2 cellular contexts compared by ENCODE assay signal in the genomic region with DNA sequence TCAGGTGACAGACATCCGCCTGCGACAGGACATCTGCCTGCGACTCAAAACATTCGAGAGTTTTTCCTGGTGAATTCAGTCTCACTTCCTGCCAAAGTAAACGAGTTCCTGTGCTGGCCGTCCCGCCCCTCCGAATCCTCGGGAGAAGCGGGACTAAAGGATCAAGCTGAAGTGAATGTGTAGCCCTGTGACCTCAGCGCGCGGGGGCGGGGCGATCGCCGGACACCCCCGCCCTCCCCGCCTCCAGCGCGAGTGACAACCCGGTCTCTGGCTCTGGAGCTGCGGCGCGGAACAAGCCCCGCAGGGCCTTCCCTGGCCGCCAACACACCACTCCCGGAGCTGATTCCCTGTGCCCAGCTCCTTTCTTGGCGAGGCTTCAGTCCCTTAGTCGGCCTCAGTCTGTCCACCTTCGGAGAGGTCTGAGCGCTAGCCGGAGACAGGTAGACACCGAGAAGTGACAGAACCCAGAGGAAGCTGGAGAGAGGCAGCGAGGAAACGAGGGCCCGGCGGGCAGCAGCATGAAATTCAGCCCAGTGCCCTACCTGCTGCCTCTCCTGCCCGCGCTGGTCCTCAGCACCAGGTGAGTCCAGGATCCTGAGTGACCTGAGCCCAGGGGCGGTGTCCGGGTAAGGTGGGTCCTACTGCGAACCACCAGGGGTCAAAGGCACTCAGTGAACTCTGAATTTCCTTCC.
TF ChIP-seq lines count a peak whose summit lies in the region.

No MANE protein-coding gene starts in this region.

TF ChIP-seq in SK-N-SH, 30 proteins besides CTCF, POLR2A, EP300 and RAD21:
- TF ChIP-seq, protein P1, sequence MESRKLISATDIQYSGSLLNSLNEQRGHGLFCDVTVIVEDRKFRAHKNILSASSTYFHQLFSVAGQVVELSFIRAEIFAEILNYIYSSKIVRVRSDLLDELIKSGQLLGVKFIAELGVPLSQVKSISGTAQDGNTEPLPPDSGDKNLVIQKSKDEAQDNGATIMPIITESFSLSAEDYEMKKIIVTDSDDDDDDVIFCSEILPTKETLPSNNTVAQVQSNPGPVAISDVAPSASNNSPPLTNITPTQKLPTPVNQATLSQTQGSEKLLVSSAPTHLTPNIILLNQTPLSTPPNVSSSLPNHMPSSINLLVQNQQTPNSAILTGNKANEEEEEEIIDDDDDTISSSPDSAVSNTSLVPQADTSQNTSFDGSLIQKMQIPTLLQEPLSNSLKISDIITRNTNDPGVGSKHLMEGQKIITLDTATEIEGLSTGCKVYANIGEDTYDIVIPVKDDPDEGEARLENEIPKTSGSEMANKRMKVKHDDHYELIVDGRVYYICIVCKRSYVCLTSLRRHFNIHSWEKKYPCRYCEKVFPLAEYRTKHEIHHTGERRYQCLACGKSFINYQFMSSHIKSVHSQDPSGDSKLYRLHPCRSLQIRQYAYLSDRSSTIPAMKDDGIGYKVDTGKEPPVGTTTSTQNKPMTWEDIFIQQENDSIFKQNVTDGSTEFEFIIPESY (IDR thresholded peaks at IDR 0.05; ENCODE audit: borderline replicate concordance, low read depth), result no peak
- TF ChIP-seq GABPA (IDR thresholded peaks at IDR 0.05; ENCODE audit: low read depth) (no peak), RFX5 (IDR thresholded peaks at IDR 0.05; ENCODE audit: low read length) (no peak), TEAD4 (IDR thresholded peaks at IDR 0.05; ENCODE audit: borderline replicate concordance, insufficient read depth) (no peak), NRF1 (IDR thresholded peaks at IDR 0.05; ENCODE audit: low read depth, low read length) (no peak), TCF12 (IDR thresholded peaks at IDR 0.05) (no peak), FOXJ3 (CRISPR knock-in tag; IDR thresholded peaks at IDR 0.05) (no peak), SMC3 (IDR thresholded peaks at IDR 0.05; ENCODE audit: low read depth, low read length) (no peak), NFIC (IDR thresholded peaks at IDR 0.05; ENCODE audit: borderline replicate concordance) (no peak), CHD2 (IDR thresholded peaks at IDR 0.05; ENCODE audit: low read length, partially characterized antibody) (no peak), MEF2A (IDR thresholded peaks at IDR 0.05; ENCODE audit: borderline replicate concordance, low read depth) (no peak), ELF1 (IDR thresholded peaks at IDR 0.05) (no peak), YY1 (IDR thresholded peaks at IDR 0.05; ENCODE audit: low read depth) (no peak), RCOR1 (IDR thresholded peaks at IDR 0.05; ENCODE audit: low read length) (no peak), MXI1 (IDR thresholded peaks at IDR 0.05; ENCODE audit: low read depth, low read length) (no peak), RXRA (IDR thresholded peaks at IDR 0.05; ENCODE audit: borderline replicate concordance, low read depth) (no peak)
- TF ChIP-seq, protein P2, sequence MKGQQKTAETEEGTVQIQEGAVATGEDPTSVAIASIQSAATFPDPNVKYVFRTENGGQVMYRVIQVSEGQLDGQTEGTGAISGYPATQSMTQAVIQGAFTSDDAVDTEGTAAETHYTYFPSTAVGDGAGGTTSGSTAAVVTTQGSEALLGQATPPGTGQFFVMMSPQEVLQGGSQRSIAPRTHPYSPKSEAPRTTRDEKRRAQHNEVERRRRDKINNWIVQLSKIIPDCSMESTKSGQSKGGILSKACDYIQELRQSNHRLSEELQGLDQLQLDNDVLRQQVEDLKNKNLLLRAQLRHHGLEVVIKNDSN (IDR thresholded peaks at IDR 0.05; ENCODE audit: borderline replicate concordance, low read depth), result no peak
- TF ChIP-seq, protein P3, sequence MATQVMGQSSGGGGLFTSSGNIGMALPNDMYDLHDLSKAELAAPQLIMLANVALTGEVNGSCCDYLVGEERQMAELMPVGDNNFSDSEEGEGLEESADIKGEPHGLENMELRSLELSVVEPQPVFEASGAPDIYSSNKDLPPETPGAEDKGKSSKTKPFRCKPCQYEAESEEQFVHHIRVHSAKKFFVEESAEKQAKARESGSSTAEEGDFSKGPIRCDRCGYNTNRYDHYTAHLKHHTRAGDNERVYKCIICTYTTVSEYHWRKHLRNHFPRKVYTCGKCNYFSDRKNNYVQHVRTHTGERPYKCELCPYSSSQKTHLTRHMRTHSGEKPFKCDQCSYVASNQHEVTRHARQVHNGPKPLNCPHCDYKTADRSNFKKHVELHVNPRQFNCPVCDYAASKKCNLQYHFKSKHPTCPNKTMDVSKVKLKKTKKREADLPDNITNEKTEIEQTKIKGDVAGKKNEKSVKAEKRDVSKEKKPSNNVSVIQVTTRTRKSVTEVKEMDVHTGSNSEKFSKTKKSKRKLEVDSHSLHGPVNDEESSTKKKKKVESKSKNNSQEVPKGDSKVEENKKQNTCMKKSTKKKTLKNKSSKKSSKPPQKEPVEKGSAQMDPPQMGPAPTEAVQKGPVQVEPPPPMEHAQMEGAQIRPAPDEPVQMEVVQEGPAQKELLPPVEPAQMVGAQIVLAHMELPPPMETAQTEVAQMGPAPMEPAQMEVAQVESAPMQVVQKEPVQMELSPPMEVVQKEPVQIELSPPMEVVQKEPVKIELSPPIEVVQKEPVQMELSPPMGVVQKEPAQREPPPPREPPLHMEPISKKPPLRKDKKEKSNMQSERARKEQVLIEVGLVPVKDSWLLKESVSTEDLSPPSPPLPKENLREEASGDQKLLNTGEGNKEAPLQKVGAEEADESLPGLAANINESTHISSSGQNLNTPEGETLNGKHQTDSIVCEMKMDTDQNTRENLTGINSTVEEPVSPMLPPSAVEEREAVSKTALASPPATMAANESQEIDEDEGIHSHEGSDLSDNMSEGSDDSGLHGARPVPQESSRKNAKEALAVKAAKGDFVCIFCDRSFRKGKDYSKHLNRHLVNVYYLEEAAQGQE (IDR thresholded peaks at IDR 0.05; ENCODE audit: low read depth, low read length), result no peak
- TF ChIP-seq, protein P4, sequence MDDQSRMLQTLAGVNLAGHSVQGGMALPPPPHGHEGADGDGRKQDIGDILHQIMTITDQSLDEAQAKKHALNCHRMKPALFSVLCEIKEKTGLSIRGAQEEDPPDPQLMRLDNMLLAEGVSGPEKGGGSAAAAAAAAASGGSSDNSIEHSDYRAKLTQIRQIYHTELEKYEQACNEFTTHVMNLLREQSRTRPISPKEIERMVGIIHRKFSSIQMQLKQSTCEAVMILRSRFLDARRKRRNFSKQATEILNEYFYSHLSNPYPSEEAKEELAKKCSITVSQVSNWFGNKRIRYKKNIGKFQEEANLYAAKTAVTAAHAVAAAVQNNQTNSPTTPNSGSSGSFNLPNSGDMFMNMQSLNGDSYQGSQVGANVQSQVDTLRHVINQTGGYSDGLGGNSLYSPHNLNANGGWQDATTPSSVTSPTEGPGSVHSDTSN (IDR thresholded peaks at IDR 0.05), result no peak
- TF ChIP-seq, protein P5, sequence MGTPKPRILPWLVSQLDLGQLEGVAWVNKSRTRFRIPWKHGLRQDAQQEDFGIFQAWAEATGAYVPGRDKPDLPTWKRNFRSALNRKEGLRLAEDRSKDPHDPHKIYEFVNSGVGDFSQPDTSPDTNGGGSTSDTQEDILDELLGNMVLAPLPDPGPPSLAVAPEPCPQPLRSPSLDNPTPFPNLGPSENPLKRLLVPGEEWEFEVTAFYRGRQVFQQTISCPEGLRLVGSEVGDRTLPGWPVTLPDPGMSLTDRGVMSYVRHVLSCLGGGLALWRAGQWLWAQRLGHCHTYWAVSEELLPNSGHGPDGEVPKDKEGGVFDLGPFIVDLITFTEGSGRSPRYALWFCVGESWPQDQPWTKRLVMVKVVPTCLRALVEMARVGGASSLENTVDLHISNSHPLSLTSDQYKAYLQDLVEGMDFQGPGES (IDR thresholded peaks at IDR 0.05; ENCODE audit: low read depth, low read length), result no peak

TF ChIP-seq in SK-N-SH treated with all-trans-retinoic acid at 6 μM for 48 hours, 23 proteins besides CTCF, POLR2A, EP300 and RAD21 (continued from another document):
- TF ChIP-seq, protein P6, sequence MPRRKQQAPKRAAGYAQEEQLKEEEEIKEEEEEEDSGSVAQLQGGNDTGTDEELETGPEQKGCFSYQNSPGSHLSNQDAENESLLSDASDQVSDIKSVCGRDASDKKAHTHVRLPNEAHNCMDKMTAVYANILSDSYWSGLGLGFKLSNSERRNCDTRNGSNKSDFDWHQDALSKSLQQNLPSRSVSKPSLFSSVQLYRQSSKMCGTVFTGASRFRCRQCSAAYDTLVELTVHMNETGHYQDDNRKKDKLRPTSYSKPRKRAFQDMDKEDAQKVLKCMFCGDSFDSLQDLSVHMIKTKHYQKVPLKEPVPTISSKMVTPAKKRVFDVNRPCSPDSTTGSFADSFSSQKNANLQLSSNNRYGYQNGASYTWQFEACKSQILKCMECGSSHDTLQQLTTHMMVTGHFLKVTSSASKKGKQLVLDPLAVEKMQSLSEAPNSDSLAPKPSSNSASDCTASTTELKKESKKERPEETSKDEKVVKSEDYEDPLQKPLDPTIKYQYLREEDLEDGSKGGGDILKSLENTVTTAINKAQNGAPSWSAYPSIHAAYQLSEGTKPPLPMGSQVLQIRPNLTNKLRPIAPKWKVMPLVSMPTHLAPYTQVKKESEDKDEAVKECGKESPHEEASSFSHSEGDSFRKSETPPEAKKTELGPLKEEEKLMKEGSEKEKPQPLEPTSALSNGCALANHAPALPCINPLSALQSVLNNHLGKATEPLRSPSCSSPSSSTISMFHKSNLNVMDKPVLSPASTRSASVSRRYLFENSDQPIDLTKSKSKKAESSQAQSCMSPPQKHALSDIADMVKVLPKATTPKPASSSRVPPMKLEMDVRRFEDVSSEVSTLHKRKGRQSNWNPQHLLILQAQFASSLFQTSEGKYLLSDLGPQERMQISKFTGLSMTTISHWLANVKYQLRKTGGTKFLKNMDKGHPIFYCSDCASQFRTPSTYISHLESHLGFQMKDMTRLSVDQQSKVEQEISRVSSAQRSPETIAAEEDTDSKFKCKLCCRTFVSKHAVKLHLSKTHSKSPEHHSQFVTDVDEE (CRISPR knock-in tag; IDR thresholded peaks at IDR 0.05), result no peak
- TF ChIP-seq, protein P7, sequence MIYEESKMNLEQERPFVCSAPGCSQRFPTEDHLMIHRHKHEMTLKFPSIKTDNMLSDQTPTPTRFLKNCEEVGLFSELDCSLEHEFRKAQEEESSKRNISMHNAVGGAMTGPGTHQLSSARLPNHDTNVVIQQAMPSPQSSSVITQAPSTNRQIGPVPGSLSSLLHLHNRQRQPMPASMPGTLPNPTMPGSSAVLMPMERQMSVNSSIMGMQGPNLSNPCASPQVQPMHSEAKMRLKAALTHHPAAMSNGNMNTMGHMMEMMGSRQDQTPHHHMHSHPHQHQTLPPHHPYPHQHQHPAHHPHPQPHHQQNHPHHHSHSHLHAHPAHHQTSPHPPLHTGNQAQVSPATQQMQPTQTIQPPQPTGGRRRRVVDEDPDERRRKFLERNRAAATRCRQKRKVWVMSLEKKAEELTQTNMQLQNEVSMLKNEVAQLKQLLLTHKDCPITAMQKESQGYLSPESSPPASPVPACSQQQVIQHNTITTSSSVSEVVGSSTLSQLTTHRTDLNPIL (CRISPR knock-in tag; IDR thresholded peaks at IDR 0.05; ENCODE audit: low read depth), result no peak
- TF ChIP-seq, protein P8, sequence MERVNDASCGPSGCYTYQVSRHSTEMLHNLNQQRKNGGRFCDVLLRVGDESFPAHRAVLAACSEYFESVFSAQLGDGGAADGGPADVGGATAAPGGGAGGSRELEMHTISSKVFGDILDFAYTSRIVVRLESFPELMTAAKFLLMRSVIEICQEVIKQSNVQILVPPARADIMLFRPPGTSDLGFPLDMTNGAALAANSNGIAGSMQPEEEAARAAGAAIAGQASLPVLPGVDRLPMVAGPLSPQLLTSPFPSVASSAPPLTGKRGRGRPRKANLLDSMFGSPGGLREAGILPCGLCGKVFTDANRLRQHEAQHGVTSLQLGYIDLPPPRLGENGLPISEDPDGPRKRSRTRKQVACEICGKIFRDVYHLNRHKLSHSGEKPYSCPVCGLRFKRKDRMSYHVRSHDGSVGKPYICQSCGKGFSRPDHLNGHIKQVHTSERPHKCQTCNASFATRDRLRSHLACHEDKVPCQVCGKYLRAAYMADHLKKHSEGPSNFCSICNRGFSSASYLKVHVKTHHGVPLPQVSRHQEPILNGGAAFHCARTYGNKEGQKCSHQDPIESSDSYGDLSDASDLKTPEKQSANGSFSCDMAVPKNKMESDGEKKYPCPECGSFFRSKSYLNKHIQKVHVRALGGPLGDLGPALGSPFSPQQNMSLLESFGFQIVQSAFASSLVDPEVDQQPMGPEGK (CRISPR knock-in tag; IDR thresholded peaks at IDR 0.05; ENCODE audit: borderline replicate concordance), result no peak
- TF ChIP-seq ZNF70 (CRISPR knock-in tag; IDR thresholded peaks at IDR 0.05), result no peak
- TF ChIP-seq ZNF565 (CRISPR knock-in tag; conservative IDR thresholded peaks at IDR 0.05; ENCODE audit: low read depth), result no peak
- TF ChIP-seq ARNTL (CRISPR knock-in tag; IDR thresholded peaks at IDR 0.05; ENCODE audit: borderline replicate concordance, low read depth), result no peak
- TF ChIP-seq, protein P9, sequence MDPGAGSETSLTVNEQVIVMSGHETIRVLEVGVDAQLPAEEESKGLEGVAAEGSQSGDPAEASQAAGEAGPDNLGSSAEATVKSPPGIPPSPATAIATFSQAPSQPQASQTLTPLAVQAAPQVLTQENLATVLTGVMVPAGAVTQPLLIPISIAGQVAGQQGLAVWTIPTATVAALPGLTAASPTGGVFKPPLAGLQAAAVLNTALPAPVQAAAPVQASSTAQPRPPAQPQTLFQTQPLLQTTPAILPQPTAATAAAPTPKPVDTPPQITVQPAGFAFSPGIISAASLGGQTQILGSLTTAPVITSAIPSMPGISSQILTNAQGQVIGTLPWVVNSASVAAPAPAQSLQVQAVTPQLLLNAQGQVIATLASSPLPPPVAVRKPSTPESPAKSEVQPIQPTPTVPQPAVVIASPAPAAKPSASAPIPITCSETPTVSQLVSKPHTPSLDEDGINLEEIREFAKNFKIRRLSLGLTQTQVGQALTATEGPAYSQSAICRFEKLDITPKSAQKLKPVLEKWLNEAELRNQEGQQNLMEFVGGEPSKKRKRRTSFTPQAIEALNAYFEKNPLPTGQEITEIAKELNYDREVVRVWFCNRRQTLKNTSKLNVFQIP (CRISPR knock-in tag; IDR thresholded peaks at IDR 0.05; ENCODE audit: borderline replicate concordance, low read depth), result no peak
- TF ChIP-seq TOX (CRISPR knock-in tag; IDR thresholded peaks at IDR 0.05; ENCODE audit: borderline replicate concordance), result no peak
- TF ChIP-seq ZFP30 (CRISPR knock-in tag; IDR thresholded peaks at IDR 0.05), result no peak
- no peak for TF ChIP-seq BACH2 (CRISPR knock-in tag; IDR thresholded peaks at IDR 0.05; ENCODE audit: borderline replicate concordance)
- no peak for TF ChIP-seq ZC3H10 (CRISPR knock-in tag; IDR thresholded peaks at IDR 0.05)
- no peak for TF ChIP-seq ISL1 (CRISPR knock-in tag; IDR thresholded peaks at IDR 0.05)
- no peak for TF ChIP-seq TCF4 (CRISPR knock-in tag; IDR thresholded peaks at IDR 0.05; ENCODE audit: borderline replicate concordance)
- no peak for TF ChIP-seq SNAI2 (CRISPR knock-in tag; IDR thresholded peaks at IDR 0.05)
- no peak for TF ChIP-seq OSR1 (CRISPR knock-in tag; IDR thresholded peaks at IDR 0.05)
- TF ChIP-seq ZNF8 (CRISPR knock-in tag; IDR thresholded peaks at IDR 0.05), result no peak
- TF ChIP-seq CSDC2 (CRISPR knock-in tag; IDR thresholded peaks at IDR 0.05), result no peak
